ENCODE assay signal across 1 cellular context in the genomic region with DNA sequence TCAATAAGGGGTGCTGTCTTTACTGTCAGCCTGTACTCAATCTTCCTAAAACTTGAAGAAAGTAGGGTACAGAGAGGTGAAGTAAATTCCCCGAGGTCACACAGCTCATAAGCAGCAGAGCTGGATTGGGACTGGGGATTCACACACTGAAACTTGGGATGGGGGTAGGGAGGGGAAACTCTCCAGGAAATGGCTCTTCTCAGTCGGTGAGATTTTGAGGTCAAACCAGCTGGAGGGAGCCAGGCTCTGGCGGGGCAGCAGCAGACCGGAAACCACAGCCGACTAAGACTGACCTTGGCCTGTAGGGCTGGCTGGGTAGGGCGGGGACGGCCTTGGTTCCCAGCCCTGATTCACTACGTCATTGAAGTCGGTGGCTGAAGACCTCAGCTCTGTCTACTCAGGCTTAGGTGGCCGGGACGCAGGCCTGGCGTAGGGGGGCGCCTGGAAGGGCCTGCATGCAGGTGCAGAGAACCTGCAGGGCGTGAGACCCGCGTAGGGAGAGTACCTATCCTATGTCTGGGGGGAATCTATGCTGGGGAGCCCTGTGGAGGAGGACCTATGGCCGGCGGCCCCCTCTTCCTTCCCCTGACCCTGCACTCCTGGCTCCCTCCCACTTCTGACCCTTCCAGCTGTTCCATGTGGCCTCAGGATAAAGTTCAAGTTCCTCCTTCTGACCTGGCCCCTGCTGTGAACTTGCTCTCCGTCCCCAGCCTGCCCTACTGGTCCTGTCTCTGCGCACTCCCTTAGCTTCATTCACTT.
TF ChIP-seq lines count a peak whose summit lies in the region.

No MANE protein-coding gene starts in this region.

TF ChIP-seq in HepG2, 621 proteins besides CTCF, POLR2A, EP300 and RAD21 (continued from another document):
- TF ChIP-seq ZSCAN9 (CRISPR knock-in tag; IDR thresholded peaks at IDR 0.05; ENCODE audit: borderline replicate concordance) = peak; percentile 82
- TF ChIP-seq HHEX (CRISPR knock-in tag; IDR thresholded peaks at IDR 0.05) = no peak
- no peak for TF ChIP-seq KDM1A (CRISPR knock-in tag; IDR thresholded peaks at IDR 0.05)
- TF ChIP-seq CEBPG (CRISPR knock-in tag; IDR thresholded peaks at IDR 0.05) = no peak
- no peak for TF ChIP-seq ZNF720 (CRISPR knock-in tag; IDR thresholded peaks at IDR 0.05)
- no peak for TF ChIP-seq FLYWCH1 (CRISPR knock-in tag; IDR thresholded peaks at IDR 0.05)
- peak; percentile 73 for TF ChIP-seq HDAC1 (CRISPR knock-in tag; IDR thresholded peaks at IDR 0.05)
